Comparison of ENCODE assay signal across 1 cellular context in genomic region chr4:102405706-102406510, GRCh38.
TF ChIP-seq lines count a peak whose summit lies in the region.

No MANE protein-coding gene starts in this region.

TF ChIP-seq in HEK293, 187 proteins besides CTCF, POLR2A, EP300 and RAD21 (continued from another document):
- peak; percentile 75 for TF ChIP-seq PRDM6 (tag by site-specific recombination; IDR thresholded peaks at IDR 0.05)
- TF ChIP-seq FEZF1 (tag by site-specific recombination; IDR thresholded peaks at IDR 0.05) = peak; percentile 66
- TF ChIP-seq PRDM1 (tag by site-specific recombination; IDR thresholded peaks at IDR 0.05) = no peak
- no peak for TF ChIP-seq ZNF362 (tag by site-specific recombination; IDR thresholded peaks at IDR 0.05)
- TF ChIP-seq ZBTB44 (tag by site-specific recombination; IDR thresholded peaks at IDR 0.05) = peak; percentile 38; the same call in 1 of the 2 replicates
- TF ChIP-seq MYNN (tag by site-specific recombination; IDR thresholded peaks at IDR 0.05; ENCODE audit: borderline replicate concordance) = no peak
- TF ChIP-seq ZNF704 (tag by site-specific recombination; IDR thresholded peaks at IDR 0.05) = no peak
- TF ChIP-seq ZNF114 (tag by site-specific recombination; IDR thresholded peaks at IDR 0.05) = no peak
- TF ChIP-seq ZNF529 (tag by site-specific recombination; IDR thresholded peaks at IDR 0.05; ENCODE audit: insufficient replicate concordance) = no peak
- no peak for TF ChIP-seq ZNF157 (tag by site-specific recombination; IDR thresholded peaks at IDR 0.05)
- TF ChIP-seq ZNF513 (tag by site-specific recombination; IDR thresholded peaks at IDR 0.05) = no peak
- peak; percentile 94 for TF ChIP-seq MZF1 (tag by site-specific recombination; IDR thresholded peaks at IDR 0.05; ENCODE audit: borderline replicate concordance)
- TF ChIP-seq HOXD13 (CRISPR knock-in tag; IDR thresholded peaks at IDR 0.05; ENCODE audit: borderline replicate concordance) = no peak
- peak; percentile 95 for TF ChIP-seq SP7 (tag by site-specific recombination; IDR thresholded peaks at IDR 0.05)
- no peak for TF ChIP-seq ZNF521 (tag by site-specific recombination; IDR thresholded peaks at IDR 0.05)
- TF ChIP-seq REPIN1 (tag by site-specific recombination; IDR thresholded peaks at IDR 0.05; ENCODE audit: low read depth) = no peak
- TF ChIP-seq ZNF518A (tag by site-specific recombination; conservative IDR thresholded peaks at IDR 0.05; ENCODE audit: low read depth) = no peak
- no peak for TF ChIP-seq ZNF146 (tag by site-specific recombination; IDR thresholded peaks at IDR 0.05)
- TF ChIP-seq ZNF341 (tag by site-specific recombination; IDR thresholded peaks at IDR 0.05; ENCODE audit: low read depth) = peak; percentile 36; the same call in 1 of the 2 replicates
- no peak for TF ChIP-seq ZNF280D (tag by site-specific recombination; IDR thresholded peaks at IDR 0.05)
